19 cellular contexts compared by ENCODE assay signal in the genomic region with DNA sequence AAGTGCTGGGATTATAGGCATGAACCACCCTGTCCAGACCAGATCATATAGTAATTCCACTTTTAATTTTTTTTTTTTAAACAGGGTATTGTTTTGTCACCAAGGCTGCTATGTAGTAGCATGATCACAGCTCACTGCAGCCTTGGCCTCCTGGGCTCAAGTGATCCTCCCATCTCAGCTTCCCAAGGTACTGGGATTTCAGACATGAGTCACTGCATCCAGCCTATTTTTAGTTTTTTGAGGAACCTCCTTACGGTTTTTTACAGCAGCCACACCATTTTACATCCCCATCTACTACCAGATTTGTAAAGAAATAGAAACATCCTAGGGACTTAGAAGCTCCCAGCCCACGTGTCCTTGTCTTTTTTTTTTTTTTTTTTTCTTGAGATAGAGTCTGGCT. TPM values are rescaled to one million over a fixed set of nuclear protein-coding genes. Genes with fewer than 3 reads are reported as not detected.
DNase-seq lines count a peak whose midpoint lies in the region; ATAC-seq lines count a peak whose summit lies in the region.
"Had no signal": no experiment of that assay in that cellular context is flagged by ENCODE, and none has a peak within 500 bp of the region (broad histone marks: within the 10 kb centered on the region; RNA-seq: fewer than 3 reads in every experiment).

No MANE protein-coding gene starts in this region.

- no peaks in the 10 kb centered on the region for H3K36me3 ChIP-seq in GM23248 (ENCODE audit: low read depth)

- no peaks in the 10 kb centered on the region for H3K36me3 Mint-ChIP-seq in stimulated activated naive B cell treated with anti-CD40 and anti-IgM and Interleukin-4, amounts not matched to agents 10 μg/mL and 1 μg/mL and 100 μg/mL, for 72 hours
- H3K36me3 Mint-ChIP-seq: CD14-positive monocyte; CD8-positive, alpha-beta memory T cell had no signal

- no peak overlapping the region for H3K9ac ChIP-seq in GM23248

- no peaks in the 10 kb centered on the region for H3F3A ChIP-seq in GM23248 (ENCODE audit: insufficient read depth)

- H3K27ac ChIP-seq in GM23248 = no peak overlapping the region
- H3K27ac ChIP-seq: HL-60 had no signal

- H3K9me3 Mint-ChIP-seq in stimulated activated naive B cell treated with anti-CD40 and anti-IgM and Interleukin-4, amounts not matched to agents 10 μg/mL and 1 μg/mL and 100 μg/mL, for 72 hours = peaks cover 0 to 2% of the 10 kb centered on the region in 2 donors

- H2AFZ ChIP-seq in GM23248 = no peak overlapping the region

- H4K20me1 ChIP-seq in GM23248 (ENCODE audit: insufficient read depth) = no peaks in the 10 kb centered on the region

- ATAC-seq in stimulated activated naive B cell treated with anti-CD40 and anti-IgM and Interleukin-4, amounts not matched to agents 10 μg/mL and 1 μg/mL and 100 μg/mL, for 72 hours (replicated peaks) = no peak
- ATAC-seq: GM12878, K562 had no signal

- no peaks in the 10 kb centered on the region for H3K9me2 ChIP-seq in GM23248 (ENCODE audit: insufficient read depth)

- H3K4me2 ChIP-seq in GM23248 (ENCODE audit: unreplicated experiment) = no peak overlapping the region

- 20 to 29% methylated on average over 2 of the region's 2 CpGs for WGBS in GM23248 (ENCODE audit: low coverage in 1 of 2, low lambda C conversion rate in 2 of 2, missing lambda C conversion rate in 2 of 2), 2 experiments

- no peaks in the 10 kb centered on the region for H3K4me1 ChIP-seq in GM23248 (ENCODE audit: insufficient read depth)

- no peaks in the 10 kb centered on the region for H3K27me3 Mint-ChIP-seq in stimulated activated naive B cell treated with anti-CD40 and anti-IgM and Interleukin-4, amounts not matched to agents 10 μg/mL and 1 μg/mL and 100 μg/mL, for 72 hours

- no peak overlapping the region for H3K4me3 ChIP-seq in GM23248
- H3K4me3 ChIP-seq: GM12878, K562 had no signal

- DNase-seq in GM23248 (peak; percentile 42), M059J (ENCODE audit: low read depth) (peak; percentile 62), dedifferentiated amniotic fluid mesenchymal stem cell (ENCODE audit: extremely low spot score) (peak; percentile 18), head of caudate nucleus (no peak), NCI-H146 (lab: John Stamatoyannopoulos, UW) (no peak), activated gamma-delta T cell treated with Interleukin-2 at 50 U/mL for 16 hours (no peak)
- no peak for DNase-seq in stimulated activated naive B cell treated with anti-CD40 and anti-IgM and Interleukin-4, amounts not matched to agents 10 μg/mL and 1 μg/mL and 100 μg/mL, for 72 hours
- DNase-seq: CD8-positive, alpha-beta memory T cell; DMS53; HCEC 1CT; HFFc6 had no signal

- H3K9me3 ChIP-seq in GM23248 (ENCODE audit: low read depth) = no peaks in the 10 kb centered on the region

- no peak overlapping the region for H3K4me3 Mint-ChIP-seq in stimulated activated naive B cell treated with anti-CD40 and anti-IgM and Interleukin-4, amounts not matched to agents 10 μg/mL and 1 μg/mL and 100 μg/mL, for 72 hours
- H3K4me3 Mint-ChIP-seq: CD14-positive monocyte; CD8-positive, alpha-beta memory T cell; HFFc6 had no signal

- intact Hi-C loops in head of caudate nucleus (cut with DNase I) = no loop called here

- no peaks in the 10 kb centered on the region for H3K79me2 ChIP-seq in GM23248 (ENCODE audit: insufficient read depth)

- H3K27ac Mint-ChIP-seq in stimulated activated naive B cell treated with anti-CD40 and anti-IgM and Interleukin-4, amounts not matched to agents 10 μg/mL and 1 μg/mL and 100 μg/mL, for 72 hours = peak overlapping the region; percentile 42
- H3K27ac Mint-ChIP-seq: CD8-positive, alpha-beta memory T cell; HFFc6 had no signal

- H3K4me1 Mint-ChIP-seq in stimulated activated naive B cell treated with anti-CD40 and anti-IgM and Interleukin-4, amounts not matched to agents 10 μg/mL and 1 μg/mL and 100 μg/mL, for 72 hours = no peaks in the 10 kb centered on the region
- H3K4me1 Mint-ChIP-seq: CD8-positive, alpha-beta memory T cell had no signal

- H3K27me3 ChIP-seq in GM23248 (replicated peaks; ENCODE audit: insufficient read depth) = no peaks in the 10 kb centered on the region

- in situ Hi-C loops in GM23248 (cut with MboI) = no loop called here

RNA-seq across cellular contexts. Expression of gene L1TD1, which starts 24.0 kb away (rescaled TPM):
- total RNA-seq in GM23248 (2014; rRNA removed; shearing (Covaris generic)) = 0.11 TPM in 1 of 2 replicates, not detected in the other
- polyA plus RNA-seq in GM23248 (2016; fragmentation: Nextera tagmentation; extraction: Ambion mirVana) = 0.05 and 0.14 TPM in 2 replicates
- total RNA-seq in M059J (2014; rRNA removed; shearing (Covaris generic)) = not detected in 2 replicates
- total RNA-seq: A673; CD8-positive, alpha-beta memory T cell; Daoy; G401; HFFc6 had no signal
- polyA plus RNA-seq: BJ; CD8-positive, alpha-beta memory T cell; K562 had no signal

Comparison
In these comparisons a context has a peak if more than half of its experiments do, and no peak if none do; other contexts are left out.
1. DNase-seq: peak in GM23248 (single experiment), M059J (single experiment) and dedifferentiated amniotic fluid mesenchymal stem cell (single experiment); none in stimulated activated naive B cell treated with anti-CD40 and anti-IgM and Interleukin-4, amounts not matched to agents 10 μg/mL and 1 μg/mL and 100 μg/mL, for 72 hours (single experiment), head of caudate nucleus (0 of 42), NCI-H146 (single experiment) and activated gamma-delta T cell treated with Interleukin-2 at 50 U/mL for 16 hours (single experiment).